Comparison of ENCODE assay signal across 1 cellular context in genomic region chr9:136525841-136526499, GRCh38.
TF ChIP-seq lines count a peak whose summit lies in the region.

No MANE protein-coding gene starts in this region.

TF ChIP-seq in HEK293, 187 proteins besides CTCF, POLR2A, EP300 and RAD21 (continued from another document and continues in another):
- TF ChIP-seq ZNF362 (tag by site-specific recombination; IDR thresholded peaks at IDR 0.05) (no peak), ZNF169 (tag by site-specific recombination; IDR thresholded peaks at IDR 0.05) (no peak), ZSCAN5A (tag by site-specific recombination; IDR thresholded peaks at IDR 0.05) (no peak), REPIN1 (tag by site-specific recombination; IDR thresholded peaks at IDR 0.05; ENCODE audit: low read depth) (no peak), ZSCAN16 (tag by site-specific recombination; IDR thresholded peaks at IDR 0.05) (no peak), ZNF645 (tag by site-specific recombination; IDR thresholded peaks at IDR 0.05) (no peak), ZXDB (tag by site-specific recombination; IDR thresholded peaks at IDR 0.05) (no peak), PRDM6 (tag by site-specific recombination; IDR thresholded peaks at IDR 0.05) (no peak), ZNF623 (tag by site-specific recombination; IDR thresholded peaks at IDR 0.05) (no peak), GLIS1 (tag by site-specific recombination; IDR thresholded peaks at IDR 0.05) (no peak), ZBTB1 (tag by site-specific recombination; IDR thresholded peaks at IDR 0.05) (no peak), ZNF23 (tag by site-specific recombination; IDR thresholded peaks at IDR 0.05; ENCODE audit: borderline replicate concordance) (no peak), ZNF449 (tag by site-specific recombination; IDR thresholded peaks at IDR 0.05) (peak; percentile 95), ZNF112 (tag by site-specific recombination; IDR thresholded peaks at IDR 0.05) (no peak), KLF1 (tag by site-specific recombination; IDR thresholded peaks at IDR 0.05) (no peak), ZIC2 (tag by site-specific recombination; IDR thresholded peaks at IDR 0.05) (peak; percentile 89), ZNF629 (tag by site-specific recombination; IDR thresholded peaks at IDR 0.05) (no peak), ZNF132 (tag by site-specific recombination; IDR thresholded peaks at IDR 0.05; ENCODE audit: borderline replicate concordance) (no peak), ZBTB8A (tag by site-specific recombination; IDR thresholded peaks at IDR 0.05) (0 out of 2 replicates have a peak, but pooled peaks have one; percentile 11), ZSCAN30 (tag by site-specific recombination; IDR thresholded peaks at IDR 0.05) (no peak), KLF9 (tag by site-specific recombination; IDR thresholded peaks at IDR 0.05; ENCODE audit: low read depth) (no peak), ZNF830 (tag by site-specific recombination; IDR thresholded peaks at IDR 0.05; ENCODE audit: low read depth) (no peak), GLIS2 (tag by site-specific recombination; IDR thresholded peaks at IDR 0.05) (peak; percentile 28), ZNF600 (tag by site-specific recombination; IDR thresholded peaks at IDR 0.05) (peak; percentile 71), MEIS1 (CRISPR knock-in tag; IDR thresholded peaks at IDR 0.05; ENCODE audit: borderline replicate concordance) (no peak), ZNF311 (tag by site-specific recombination; IDR thresholded peaks at IDR 0.05; ENCODE audit: borderline replicate concordance) (no peak), IKZF3 (tag by site-specific recombination; IDR thresholded peaks at IDR 0.05) (peak; percentile 36), ZNF133 (tag by site-specific recombination; IDR thresholded peaks at IDR 0.05) (no peak), ZNF558 (tag by site-specific recombination; IDR thresholded peaks at IDR 0.05) (no peak), ZNF341 (tag by site-specific recombination; IDR thresholded peaks at IDR 0.05; ENCODE audit: low read depth) (peak; percentile 83), HOXD13 (CRISPR knock-in tag; IDR thresholded peaks at IDR 0.05; ENCODE audit: borderline replicate concordance) (no peak), ZNF394 (tag by site-specific recombination; IDR thresholded peaks at IDR 0.05; ENCODE audit: borderline replicate concordance) (no peak), ZBTB7A (tag by site-specific recombination; IDR thresholded peaks at IDR 0.05; ENCODE audit: low read depth) (no peak), ZNF768 (tag by site-specific recombination; IDR thresholded peaks at IDR 0.05) (no peak), ZNF555 (tag by site-specific recombination; conservative IDR thresholded peaks at IDR 0.05) (no peak), PRDM2 (tag by site-specific recombination; IDR thresholded peaks at IDR 0.05; ENCODE audit: borderline replicate concordance) (no peak), SETDB1 (IDR thresholded peaks at IDR 0.05; ENCODE audit: insufficient read length, low read length) (no peak), ZNF37A (tag by site-specific recombination; IDR thresholded peaks at IDR 0.05) (no peak), ZNF707 (tag by site-specific recombination; IDR thresholded peaks at IDR 0.05) (no peak), MYNN (tag by site-specific recombination; IDR thresholded peaks at IDR 0.05; ENCODE audit: borderline replicate concordance) (no peak), KLF8 (tag by site-specific recombination; IDR thresholded peaks at IDR 0.05) (no peak), ZNF24 (tag by site-specific recombination; IDR thresholded peaks at IDR 0.05) (no peak), ATF2 (tag by site-specific recombination; IDR thresholded peaks at IDR 0.05; ENCODE audit: low read depth) (no peak), ZNF561 (tag by site-specific recombination; IDR thresholded peaks at IDR 0.05; ENCODE audit: borderline replicate concordance) (no peak), ZBTB6 (tag by site-specific recombination; IDR thresholded peaks at IDR 0.05) (no peak), ZNF560 (tag by site-specific recombination; IDR thresholded peaks at IDR 0.05; ENCODE audit: borderline replicate concordance) (no peak), ZNF639 (tag by site-specific recombination; IDR thresholded peaks at IDR 0.05) (no peak), ZNF223 (tag by site-specific recombination; IDR thresholded peaks at IDR 0.05) (no peak), ZNF2 (tag by site-specific recombination; IDR thresholded peaks at IDR 0.05) (no peak)
